In the genomic region with DNA sequence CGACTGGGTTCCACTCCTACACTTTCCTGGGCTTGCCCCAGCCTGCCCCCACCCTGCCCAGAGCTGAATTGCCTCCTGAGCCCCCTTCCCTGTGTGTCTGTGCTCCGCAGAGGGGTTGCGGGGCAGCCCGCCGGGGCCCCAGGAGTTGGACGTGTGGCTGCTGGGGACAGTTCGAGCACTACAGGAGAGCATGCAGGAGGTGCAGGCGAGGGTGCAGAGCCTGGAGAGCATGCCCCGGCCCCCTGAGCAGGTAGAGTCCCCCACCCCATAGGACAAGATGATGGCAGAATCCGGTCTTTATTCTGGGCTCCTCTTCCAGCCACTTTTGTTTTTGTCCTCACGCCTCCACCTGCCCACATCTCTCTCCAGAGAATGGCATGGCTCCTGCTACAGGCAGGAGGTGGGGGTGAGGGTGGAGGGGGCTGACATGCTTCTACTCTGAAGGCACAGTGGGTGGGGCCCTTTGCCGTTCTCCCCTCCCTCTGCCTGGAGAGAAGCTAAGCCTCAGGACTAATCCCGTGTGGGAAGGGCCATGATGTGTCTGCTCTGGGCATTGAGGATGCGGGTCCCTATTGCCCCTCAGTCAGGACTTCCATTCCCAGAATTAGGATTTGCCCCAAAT, we compare ENCODE assay signal across 27 cellular contexts. TPM values are rescaled to one million over a fixed set of nuclear protein-coding genes. Genes with fewer than 3 reads are reported as not detected.
DNase-seq lines count a peak whose midpoint lies in the region; ATAC-seq, FAIRE-seq and TF ChIP-seq lines count a peak whose summit lies in the region.
"Had no signal": no experiment of that assay in that cellular context is flagged by ENCODE, and none has a peak within 500 bp of the region (broad histone marks: within the 10 kb centered on the region; RNA-seq: fewer than 3 reads in every experiment).

No MANE protein-coding gene starts in this region.

- no peaks in the 10 kb centered on the region for H3K9me3 ChIP-seq in BLaER1 treated with 17β-estradiol and CSF1 and Interleukin-3, amounts not matched to agents 10 nM and 100 nM (replicated peaks in 1 of 11)
- H3K9me3 ChIP-seq in WERI-Rb-1 (ENCODE audit: severe bottlenecking) = no peaks in the 10 kb centered on the region
- H3K9me3 ChIP-seq: sigmoid colon, SJCRH30, transverse colon had no signal

- TF ChIP-seq CTCF in D721Med (IDR thresholded peaks at IDR 0.05; ENCODE audit: insufficient read depth, missing control alignments) = no peak
- TF ChIP-seq CTCF in WERI-Rb-1 (IDR thresholded peaks at IDR 0.05; ENCODE audit: low read depth, low read length) = no peak
- no peak for TF ChIP-seq CTCF in nephron progenitor cell (IDR thresholded peaks at IDR 0.05)

- no peaks in the 10 kb centered on the region for H3K27me3 ChIP-seq in BLaER1 treated with 17β-estradiol and CSF1 and Interleukin-3, amounts not matched to agents 10 nM and 100 nM
- no peaks in the 10 kb centered on the region for H3K27me3 ChIP-seq in WERI-Rb-1 (ENCODE audit: insufficient read depth, low read depth, severe bottlenecking)
- H3K27me3 ChIP-seq: sigmoid colon, SJCRH30, transverse colon had no signal

- H3K36me3 Mint-ChIP-seq in nephron progenitor cell (ENCODE audit: low read depth) (peaks cover 4% of the 10 kb centered on the region), immature natural killer cell (peaks cover 0 to 4% (median 0%) of the 10 kb centered on the region in 3 donors)
- no peaks in the 10 kb centered on the region for H3K36me3 Mint-ChIP-seq in activated CD8-positive, alpha-beta T cell treated with anti-CD3 and anti-CD28 coated beads, Interleukin-2, amount 10 ng/mL, durations not matched to agents 7 days and 5 days (ENCODE audit: low read depth)

- FAIRE-seq in D721Med (lab: Jason Lieb, UNC) = no peak
- FAIRE-seq: K562 had no signal

- H3K4me3 ChIP-seq in BLaER1 treated with 17β-estradiol and CSF1 and Interleukin-3, amounts not matched to agents 10 nM and 100 nM = no peak overlapping the region
- H3K4me3 ChIP-seq in WERI-Rb-1 (ENCODE audit: low read depth, low read length) = no peak overlapping the region
- H3K4me3 ChIP-seq: K562, sigmoid colon, SJCRH30, transverse colon had no signal

- POLR2A ChIA-PET in activated CD8-positive, alpha-beta T cell treated with anti-CD3 and anti-CD28 coated beads, Interleukin-2, amount 10 ng/mL, durations not matched to agents 7 days and 5 days (lab: Charles Lee) = interaction anchor here (0.6 to 5.6 kb wide), 3 partner anchors 10 to 22 kb away, joined by 5 to 66 read pairs (median 6); a partner anchor contains a TSS

- H3K27ac Mint-ChIP-seq in nephron progenitor cell (no peak overlapping the region), immature natural killer cell (no peak overlapping the region)
- H3K27ac Mint-ChIP-seq in activated CD8-positive, alpha-beta T cell treated with anti-CD3 and anti-CD28 coated beads, Interleukin-2, amount 10 ng/mL, durations not matched to agents 7 days and 5 days = no peak overlapping the region
- H3K27ac Mint-ChIP-seq: activated T-helper 17 cell treated with anti-CD3 and anti-CD28 coated beads, Interleukin-2, amount 50 U/mL, for 72 hours; HFFc6 had no signal

- H4K20me1 ChIP-seq in BLaER1 treated with 17β-estradiol and CSF1 and Interleukin-3, amounts not matched to agents 10 nM and 100 nM = peaks cover 0 to 5% (median 0%) of the 10 kb centered on the region in 11 experiments; a peak in 1 of 22 replicates

- H3K27ac ChIP-seq in BLaER1 treated with 17β-estradiol and CSF1 and Interleukin-3, amounts not matched to agents 10 nM and 100 nM = no peak overlapping the region
- H3K27ac ChIP-seq in WERI-Rb-1 = peak overlapping the region; percentile 13; the same call in 1 of the 2 replicates
- H3K27ac ChIP-seq: sigmoid colon, SJCRH30, transverse colon had no signal

- H3K4me2 ChIP-seq in BLaER1 treated with 17β-estradiol and CSF1 and Interleukin-3, amounts not matched to agents 10 nM and 100 nM = peak overlapping the region in 7 of 11 experiments; percentile 10 to 40 (median 34); a peak in 5 of 22 replicates

- peak overlapping the region in 3 of 11 experiments; percentile 7 to 24 (median 14); a peak in 1 of 22 replicates for H3K9ac ChIP-seq in BLaER1 treated with 17β-estradiol and CSF1 and Interleukin-3, amounts not matched to agents 10 nM and 100 nM

- H3K27me3 Mint-ChIP-seq in nephron progenitor cell (ENCODE audit: low read depth, poor library complexity) (no peaks in the 10 kb centered on the region), immature natural killer cell (ENCODE audit: low read depth in 3 of 3) (peaks cover 3 to 6% (median 4%) of the 10 kb centered on the region in 3 donors)
- no peaks in the 10 kb centered on the region for H3K27me3 Mint-ChIP-seq in activated CD8-positive, alpha-beta T cell treated with anti-CD3 and anti-CD28 coated beads, Interleukin-2, amount 10 ng/mL, durations not matched to agents 7 days and 5 days (ENCODE audit: low read depth)
- H3K27me3 Mint-ChIP-seq: activated T-helper 17 cell treated with anti-CD3 and anti-CD28 coated beads, Interleukin-2, amount 50 U/mL, for 72 hours had no signal

- CTCF ChIA-PET in activated CD8-positive, alpha-beta T cell treated with anti-CD3 and anti-CD28 coated beads, Interleukin-2, amount 10 ng/mL, durations not matched to agents 7 days and 5 days (lab: Charles Lee) = interaction anchor here (1.0 to 10.8 kb wide), 3 partner anchors 11 to 61 kb away, joined by 4 to 365 read pairs (median 6); no protein-coding TSS in a partner anchor

- peaks cover 0 to 5% (median 0%) of the 10 kb centered on the region in 11 experiments; a peak in 2 of 22 replicates for H3K36me3 ChIP-seq in BLaER1 treated with 17β-estradiol and CSF1 and Interleukin-3, amounts not matched to agents 10 nM and 100 nM
- no peaks in the 10 kb centered on the region for H3K36me3 ChIP-seq in WERI-Rb-1
- H3K36me3 ChIP-seq: SJCRH30, transverse colon had no signal

- H3K9me3 Mint-ChIP-seq in nephron progenitor cell (peaks cover 4% of the 10 kb centered on the region), immature natural killer cell (no peaks in the 10 kb centered on the region)
- no peaks in the 10 kb centered on the region for H3K9me3 Mint-ChIP-seq in activated CD8-positive, alpha-beta T cell treated with anti-CD3 and anti-CD28 coated beads, Interleukin-2, amount 10 ng/mL, durations not matched to agents 7 days and 5 days (ENCODE audit: insufficient read depth)
- H3K9me3 Mint-ChIP-seq: activated T-helper 17 cell treated with anti-CD3 and anti-CD28 coated beads, Interleukin-2, amount 50 U/mL, for 72 hours; HFFc6 had no signal

- H3K4me1 ChIP-seq in BLaER1 treated with 17β-estradiol and CSF1 and Interleukin-3, amounts not matched to agents 10 nM and 100 nM = peaks cover 22 to 54% (median 45%) of the 10 kb centered on the region in 10 experiments

- peaks cover 35% of the 10 kb centered on the region for H3K4me1 Mint-ChIP-seq in nephron progenitor cell
- peaks cover 28% of the 10 kb centered on the region for H3K4me1 Mint-ChIP-seq in activated CD8-positive, alpha-beta T cell treated with anti-CD3 and anti-CD28 coated beads, Interleukin-2, amount 10 ng/mL, durations not matched to agents 7 days and 5 days (ENCODE audit: low read depth)
- H3K4me1 Mint-ChIP-seq in immature natural killer cell = peaks cover 30 to 32% of the 10 kb centered on the region in 2 donors
- H3K4me1 Mint-ChIP-seq: activated T-helper 17 cell treated with anti-CD3 and anti-CD28 coated beads, Interleukin-2, amount 50 U/mL, for 72 hours had no signal

- ATAC-seq in activated CD8-positive, alpha-beta T cell treated with anti-CD3 and anti-CD28 coated beads, Interleukin-2, amount 10 ng/mL, durations not matched to agents 7 days and 5 days = no peak
- ATAC-seq: activated T-helper 17 cell treated with anti-CD3 and anti-CD28 coated beads, Interleukin-2, amount 50 U/mL, for 72 hours; K562; left lobe of liver had no signal

- H3K4me3 Mint-ChIP-seq in nephron progenitor cell (no peak overlapping the region), immature natural killer cell (no peak overlapping the region)
- no peak overlapping the region for H3K4me3 Mint-ChIP-seq in activated CD8-positive, alpha-beta T cell treated with anti-CD3 and anti-CD28 coated beads, Interleukin-2, amount 10 ng/mL, durations not matched to agents 7 days and 5 days
- H3K4me3 Mint-ChIP-seq: activated T-helper 17 cell treated with anti-CD3 and anti-CD28 coated beads, Interleukin-2, amount 50 U/mL, for 72 hours; HFFc6 had no signal

- DNase-seq in D721Med (ENCODE audit: insufficient read length, low spot score) (peak; percentile 69), WERI-Rb-1 (peak; percentile 86), nephron progenitor cell (peak; percentile 5), immature natural killer cell (no peak), superior temporal gyrus (ENCODE audit: extremely low spot score) (no peak)
- DNase-seq in activated CD8-positive, alpha-beta T cell treated with anti-CD3 and anti-CD28 coated beads, Interleukin-2, amount 10 ng/mL, durations not matched to agents 7 days and 5 days = no peak
- DNase-seq: activated naive CD4-positive, alpha-beta T cell treated with anti-CD3 and anti-CD28 coated beads, Interleukin-2, amount 50 U/mL, for 16 hours; amygdala; C1 segment of cervical spinal cord; DMS79 treated with DMSO at 0.1 percent for 48 hours; GDM1; HFFc6; hypothalamus; mesenchymal stem cell; NCI-H1092 treated with DMSO at 0.1 percent for 48 hours; NCI-H1694 treated with DMSO at 0.1 percent for 48 hours; NCI-H774; sigmoid colon; stimulated activated CD4-positive, alpha-beta T cell treated with anti-CD3 and anti-CD28 coated beads, Interleukin-15, amount 100 ng/mL, for 24 hours; stimulated activated CD4-positive, alpha-beta T cell treated with anti-CD3 and anti-CD28 coated beads, Interleukin-4, amount 100 ng/mL, for 4 hours; SW 1271; transverse colon had no signal

RNA-seq across cellular contexts. Expression of a gene that starts 3.5 kb away (rescaled TPM):
- 10 to 100 TPM in 1 of 2 experiments, 1 to 10 TPM in 1; 10.0 to 12.5 TPM for total RNA-seq in activated CD8-positive, alpha-beta T cell treated with anti-CD3 and anti-CD28 coated beads, Interleukin-2, amount 10 ng/mL, durations not matched to agents 7 days and 5 days
- 10 to 100 TPM in 2 of 3 donors, 1 to 10 TPM in 1; 7.9 to 11.2 (median 10.4) TPM for polyA plus RNA-seq in immature natural killer cell

RNA-seq across cellular contexts. Expression of a gene that starts 6.7 kb away (rescaled TPM):
- 1 to 10 TPM; 4.3 to 4.6 TPM for total RNA-seq in activated CD8-positive, alpha-beta T cell treated with anti-CD3 and anti-CD28 coated beads, Interleukin-2, amount 10 ng/mL, durations not matched to agents 7 days and 5 days
- under 1 TPM in 1 of 3 donors, not detected in 2; 0.75 TPM for polyA plus RNA-seq in immature natural killer cell

RNA-seq across cellular contexts. Expression of a gene that starts 9.3 kb away (rescaled TPM):
- total RNA-seq in activated CD8-positive, alpha-beta T cell treated with anti-CD3 and anti-CD28 coated beads, Interleukin-2, amount 10 ng/mL, durations not matched to agents 7 days and 5 days = 10 to 100 TPM; 29.2 to 29.4 TPM
- polyA plus RNA-seq in immature natural killer cell = 1 to 10 TPM; 1.1 to 7.2 (median 3.0) TPM

RNA-seq across cellular contexts. Expression of a gene that starts 22.7 kb away (rescaled TPM):
- total RNA-seq in activated CD8-positive, alpha-beta T cell treated with anti-CD3 and anti-CD28 coated beads, Interleukin-2, amount 10 ng/mL, durations not matched to agents 7 days and 5 days = 1 to 10 TPM; 7.8 to 8.8 TPM
- polyA plus RNA-seq in immature natural killer cell = 1 to 10 TPM; 1.9 to 7.4 (median 5.6) TPM

Comparison
In these comparisons a context has a peak if more than half of its experiments do, and no peak if none do; other contexts are left out.
1. DNase-seq: peak in D721Med (single experiment), WERI-Rb-1 (single experiment) and nephron progenitor cell (single experiment); none in activated CD8-positive, alpha-beta T cell treated with anti-CD3 and anti-CD28 coated beads, Interleukin-2, amount 10 ng/mL, durations not matched to agents 7 days and 5 days (single experiment), immature natural killer cell (0 of 3) and superior temporal gyrus (single experiment).